ENCODE assay signal across 32 cellular contexts in genomic region chr22:48306785-48307570, GRCh38.
"Had no signal": no experiment of that assay in that cellular context is flagged by ENCODE, and none has a peak within 500 bp of the region (broad histone marks: within the 10 kb centered on the region; RNA-seq: fewer than 3 reads in every experiment).

No MANE protein-coding gene starts in this region.

- ATAC-seq: activated CD8-positive, alpha-beta memory T cell treated with anti-CD3 and anti-CD28 coated beads, Interleukin-2, amount 10 ng/mL, durations not matched to agents 7 days and 5 days had no signal

- H3K9me3 ChIP-seq: SJCRH30 had no signal

- H2AFZ ChIP-seq: PC-9 had no signal

- H3K36me3 Mint-ChIP-seq: activated CD8-positive, alpha-beta memory T cell treated with anti-CD3 and anti-CD28 coated beads, Interleukin-2, amount 10 ng/mL, durations not matched to agents 7 days and 5 days; activated naive CD4-positive, alpha-beta T cell treated with anti-CD3 and anti-CD28 coated beads, Interleukin-2, amount 10 ng/mL, durations not matched to agents 7 days and 5 days; activated naive CD8-positive, alpha-beta T cell had no signal

- FAIRE-seq: RCC 7860 had no signal

- H3K27ac ChIP-seq: brain microvascular endothelial cell, PC-9, RWPE1, SJCRH30, SK-N-MC, WERI-Rb-1 had no signal

- H3K4me3 ChIP-seq: PC-9, SJCRH30, SK-N-MC had no signal

- H3K27me3 Mint-ChIP-seq: activated CD4-positive, alpha-beta memory T cell treated with anti-CD3 and anti-CD28 coated beads, Interleukin-2, amount 10 ng/mL, durations not matched to agents 7 days and 5 days; activated CD8-positive, alpha-beta memory T cell treated with anti-CD3 and anti-CD28 coated beads, Interleukin-2, amount 10 ng/mL, durations not matched to agents 7 days and 5 days; activated naive CD4-positive, alpha-beta T cell treated with anti-CD3 and anti-CD28 coated beads, Interleukin-2, amount 10 ng/mL, durations not matched to agents 7 days and 5 days; activated naive CD8-positive, alpha-beta T cell; activated naive CD8-positive, alpha-beta T cell treated with anti-CD3 and anti-CD28 coated beads, Interleukin-2, amount 50 U/mL, for 24 hours had no signal

- H3K4me1 Mint-ChIP-seq: activated CD4-positive, alpha-beta memory T cell treated with anti-CD3 and anti-CD28 coated beads, Interleukin-2, amount 10 ng/mL, durations not matched to agents 7 days and 5 days; activated CD8-positive, alpha-beta memory T cell treated with anti-CD3 and anti-CD28 coated beads, Interleukin-2, amount 10 ng/mL, durations not matched to agents 7 days and 5 days; activated naive CD4-positive, alpha-beta T cell treated with anti-CD3 and anti-CD28 coated beads, Interleukin-2, amount 10 ng/mL, durations not matched to agents 7 days and 5 days; activated naive CD8-positive, alpha-beta T cell treated with anti-CD3 and anti-CD28 coated beads, Interleukin-2, amount 50 U/mL, for 24 hours had no signal

- DNase-seq: activated CD4-positive, alpha-beta memory T cell treated with anti-CD3 and anti-CD28 coated beads, Interleukin-2, amount 10 ng/mL, durations not matched to agents 7 days and 5 days; activated CD4-positive, alpha-beta T cell treated with anti-CD3 and anti-CD28 coated beads for 1 hour; activated CD4-positive, alpha-beta T cell treated with anti-CD3 and anti-CD28 coated beads for 48 hours; activated CD4-positive, CD25-positive, alpha-beta regulatory T cell; activated CD8-positive, alpha-beta memory T cell treated with anti-CD3 and anti-CD28 coated beads for 24 hours; activated CD8-positive, alpha-beta memory T cell treated with anti-CD3 and anti-CD28 coated beads, Interleukin-2, amount 10 ng/mL, durations not matched to agents 7 days and 5 days; activated CD8-positive, alpha-beta memory T cell treated with anti-CD3 and anti-CD28 coated beads, Interleukin-2, amount 50 U/mL, for 48 hours; activated effector memory CD4-positive, alpha-beta T cell treated with Interleukin-2 at 50 U/mL for 16 hours; activated naive CD4-positive, alpha-beta T cell treated with anti-CD3 and anti-CD28 coated beads, Interleukin-2, amount 10 ng/mL, durations not matched to agents 7 days and 5 days; activated naive CD8-positive, alpha-beta T cell treated with anti-CD3 and anti-CD28 coated beads, Interleukin-2, amount 50 U/mL, for 24 hours; activated T-cell treated with anti-CD3 and anti-CD28 coated beads, Interleukin-2, amount 50 U/mL, for 48 hours; anterior cingulate cortex; brain microvascular endothelial cell; Karpas-422; KBM-7; NCI-H1105; NCI-H1417 treated with DMSO at 0.1 percent for 48 hours; NCI-H1930; NCI-H2081 treated with DMSO at 0.1 percent for 48 hours; NCI-H510A; NCI-H526; NCI-H748 treated with DMSO at 0.1 percent for 48 hours; NK-92 treated with Interleukin-12 subunit alpha and Interleukin-12 subunit beta, amount 100 ng/mL, for 24 hours; PC-9; SHP77; SJCRH30; T1000; WERI-Rb-1 had no signal

- H3K36me3 ChIP-seq: brain microvascular endothelial cell, SJCRH30, WERI-Rb-1 had no signal

- H3K4me1 ChIP-seq: SJCRH30 had no signal

- H3K27me3 ChIP-seq: brain microvascular endothelial cell had no signal

- H3K4me3 Mint-ChIP-seq: activated CD4-positive, alpha-beta memory T cell treated with anti-CD3 and anti-CD28 coated beads, Interleukin-2, amount 10 ng/mL, durations not matched to agents 7 days and 5 days; activated CD8-positive, alpha-beta memory T cell treated with anti-CD3 and anti-CD28 coated beads, Interleukin-2, amount 10 ng/mL, durations not matched to agents 7 days and 5 days; activated naive CD4-positive, alpha-beta T cell treated with anti-CD3 and anti-CD28 coated beads, Interleukin-2, amount 10 ng/mL, durations not matched to agents 7 days and 5 days; activated naive CD8-positive, alpha-beta T cell; activated naive CD8-positive, alpha-beta T cell treated with anti-CD3 and anti-CD28 coated beads, Interleukin-2, amount 50 U/mL, for 24 hours had no signal

- H3K4me2 ChIP-seq: PC-9 had no signal

- H3K27ac Mint-ChIP-seq: activated CD4-positive, alpha-beta memory T cell treated with anti-CD3 and anti-CD28 coated beads, Interleukin-2, amount 10 ng/mL, durations not matched to agents 7 days and 5 days; activated CD8-positive, alpha-beta memory T cell treated with anti-CD3 and anti-CD28 coated beads, Interleukin-2, amount 10 ng/mL, durations not matched to agents 7 days and 5 days; activated naive CD4-positive, alpha-beta T cell treated with anti-CD3 and anti-CD28 coated beads, Interleukin-2, amount 10 ng/mL, durations not matched to agents 7 days and 5 days; activated naive CD8-positive, alpha-beta T cell; activated naive CD8-positive, alpha-beta T cell treated with anti-CD3 and anti-CD28 coated beads, Interleukin-2, amount 50 U/mL, for 24 hours had no signal
